Comparison of ENCODE assay signal across 21 cellular contexts in the genomic region with DNA sequence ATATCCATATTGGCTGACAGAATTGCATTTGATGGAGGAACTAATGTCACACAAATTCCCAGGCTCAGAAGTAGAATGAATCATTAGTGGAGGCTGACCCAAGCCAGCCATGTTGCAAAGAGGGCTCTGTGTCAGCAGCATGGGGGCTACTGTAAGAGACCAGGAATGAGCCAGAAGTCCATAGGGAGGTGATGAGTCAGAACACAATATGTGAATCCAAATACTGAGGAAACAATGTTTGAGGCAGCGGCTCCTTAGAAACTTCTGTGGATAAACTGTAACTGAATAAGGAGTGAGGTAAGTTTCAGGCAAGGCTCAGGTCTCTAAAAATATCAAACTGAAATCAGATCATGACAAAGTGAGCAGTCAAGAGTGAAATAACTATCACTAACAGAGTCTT.
DNase-seq lines count a peak whose midpoint lies in the region; ATAC-seq, FAIRE-seq and TF ChIP-seq lines count a peak whose summit lies in the region.
"Had no signal": no experiment of that assay in that cellular context is flagged by ENCODE, and none has a peak within 500 bp of the region (broad histone marks: within the 10 kb centered on the region; RNA-seq: fewer than 3 reads in every experiment).

No MANE protein-coding gene starts in this region.

- no peaks in the 10 kb centered on the region for H3K4me1 ChIP-seq in Peyer's patch
- H3K4me1 ChIP-seq: upper lobe of left lung had no signal

- H3K4me1 Mint-ChIP-seq in activated naive CD4-positive, alpha-beta T cell treated with anti-CD3 and anti-CD28 coated beads, Interleukin-2, amount 10 ng/mL, durations not matched to agents 7 days and 5 days = no peaks in the 10 kb centered on the region
- H3K4me1 Mint-ChIP-seq: naive thymus-derived CD4-positive, alpha-beta T cell had no signal

- H3K36me3 ChIP-seq in Peyer's patch = no peaks in the 10 kb centered on the region
- H3K36me3 ChIP-seq: upper lobe of left lung had no signal

- no peak for TF ChIP-seq CTCF in AG10803 (conservative IDR thresholded peaks at IDR 0.05; ENCODE audit: low read length)
- TF ChIP-seq CTCF in epithelial cell of proximal tubule (conservative IDR thresholded peaks at IDR 0.05; ENCODE audit: low read depth, low read length) = no peak
- TF ChIP-seq CTCF in Peyer's patch (IDR thresholded peaks at IDR 0.05) = no peak

- H3K27me3 ChIP-seq in Peyer's patch = no peaks in the 10 kb centered on the region
- H3K27me3 ChIP-seq: upper lobe of left lung had no signal

- CTCF ChIA-PET in activated naive CD4-positive, alpha-beta T cell treated with anti-CD3 and anti-CD28 coated beads, Interleukin-2, amount 10 ng/mL, durations not matched to agents 7 days and 5 days (lab: Charles Lee) = no interaction called here

- H3K27ac ChIP-seq in Peyer's patch = no peak overlapping the region
- H3K27ac ChIP-seq: upper lobe of left lung had no signal

- H3K36me3 Mint-ChIP-seq in activated naive CD4-positive, alpha-beta T cell treated with anti-CD3 and anti-CD28 coated beads, Interleukin-2, amount 10 ng/mL, durations not matched to agents 7 days and 5 days = no peaks in the 10 kb centered on the region
- H3K36me3 Mint-ChIP-seq: naive thymus-derived CD4-positive, alpha-beta T cell had no signal

- no peak overlapping the region for H3K4me3 Mint-ChIP-seq in activated naive CD4-positive, alpha-beta T cell treated with anti-CD3 and anti-CD28 coated beads, Interleukin-2, amount 10 ng/mL, durations not matched to agents 7 days and 5 days
- H3K4me3 Mint-ChIP-seq: naive thymus-derived CD4-positive, alpha-beta T cell had no signal

- ATAC-seq in HG02610 (IDR thresholded peaks at IDR 0.05; ENCODE audit: unreplicated experiment) = no peak
- ATAC-seq: HCT116; naive thymus-derived CD4-positive, alpha-beta T cell; stimulated activated naive CD8-positive, alpha-beta T cell treated with anti-CD3 and anti-CD28 coated beads, Interleukin-15, Interleukin-2, amounts not matched to agents 100 U/mL and 50 U/mL, for 24 hours had no signal

- H3K9me3 Mint-ChIP-seq in activated naive CD4-positive, alpha-beta T cell treated with anti-CD3 and anti-CD28 coated beads, Interleukin-2, amount 10 ng/mL, durations not matched to agents 7 days and 5 days = no peaks in the 10 kb centered on the region

- no peaks in the 10 kb centered on the region for H3K27me3 Mint-ChIP-seq in activated naive CD4-positive, alpha-beta T cell treated with anti-CD3 and anti-CD28 coated beads, Interleukin-2, amount 10 ng/mL, durations not matched to agents 7 days and 5 days

- H3K4me3 ChIP-seq in AG10803 (ENCODE audit: low read length) = no peak overlapping the region
- H3K4me3 ChIP-seq in epithelial cell of proximal tubule (ENCODE audit: low read depth, low read length) = no peak overlapping the region
- no peak overlapping the region for H3K4me3 ChIP-seq in Peyer's patch
- H3K4me3 ChIP-seq: lung, upper lobe of left lung had no signal

- peak; percentile 89 for FAIRE-seq in RCC 7860 (lab: Jason Lieb, UNC)
- FAIRE-seq: colon had no signal

- no peak overlapping the region for H3K27ac Mint-ChIP-seq in activated naive CD4-positive, alpha-beta T cell treated with anti-CD3 and anti-CD28 coated beads, Interleukin-2, amount 10 ng/mL, durations not matched to agents 7 days and 5 days
- H3K27ac Mint-ChIP-seq: naive thymus-derived CD4-positive, alpha-beta T cell had no signal

- DNase-seq in AG10803 (ENCODE audit: low read depth) = peak; percentile 1
- DNase-seq in RCC 7860 (ENCODE audit: low spot score) = peak; percentile 92
- peak; percentile 85 for DNase-seq in epithelial cell of proximal tubule (ENCODE audit: low read depth)
- DNase-seq in non-pigmented ciliary epithelial cell (ENCODE audit: low read depth) = peak; percentile 71
- no peak for DNase-seq in Peyer's patch
- no peak for DNase-seq in activated naive CD4-positive, alpha-beta T cell treated with anti-CD3 and anti-CD28 coated beads, Interleukin-2, amount 10 ng/mL, durations not matched to agents 7 days and 5 days
- no peak for DNase-seq in A172 (ENCODE audit: low spot score)
- DNase-seq: activated CD4-positive, CD25-positive, alpha-beta regulatory T cell treated with anti-CD3 and anti-CD28 coated beads, Interleukin-2, amount 50 U/mL, for 72 hours; amniotic stem cell; EL; glutamatergic neuron; naive thymus-derived CD4-positive, alpha-beta T cell; NCI-H146; NCI-H2227 treated with DMSO at 0.1 percent for 48 hours; stimulated activated naive CD8-positive, alpha-beta T cell treated with anti-CD3 and anti-CD28 coated beads, Interleukin-15, Interleukin-2, amounts not matched to agents 100 U/mL and 50 U/mL, for 24 hours; T-helper 2 cell; upper lobe of left lung had no signal

- no peaks in the 10 kb centered on the region for H3K9me3 ChIP-seq in Peyer's patch
- H3K9me3 ChIP-seq: upper lobe of left lung had no signal

- TF ChIP-seq POLR2A in Peyer's patch (IDR thresholded peaks at IDR 0.05) = no peak

Comparison
In these comparisons a context has a peak if more than half of its experiments do, and no peak if none do; other contexts are left out.
1. DNase-seq: peak in AG10803 (single experiment), RCC 7860 (single experiment), epithelial cell of proximal tubule (single experiment) and non-pigmented ciliary epithelial cell (single experiment); none in Peyer's patch (0 of 3), activated naive CD4-positive, alpha-beta T cell treated with anti-CD3 and anti-CD28 coated beads, Interleukin-2, amount 10 ng/mL, durations not matched to agents 7 days and 5 days (single experiment) and A172 (single experiment).